ENCODE assay signal across 16 cellular contexts in genomic region chr17:8806206-8807069, GRCh38. TPM values are rescaled to one million over a fixed set of nuclear protein-coding genes. Genes with fewer than 3 reads are reported as not detected.
DNase-seq lines count a peak whose midpoint lies in the region; ATAC-seq, FAIRE-seq and TF ChIP-seq lines count a peak whose summit lies in the region.
"Had no signal": no experiment of that assay in that cellular context is flagged by ENCODE, and none has a peak within 500 bp of the region (broad histone marks: within the 10 kb centered on the region; RNA-seq: fewer than 3 reads in every experiment).

No MANE protein-coding gene starts in this region.

- H3K27me3 ChIP-seq in pancreas: no peaks in the 10 kb centered on the region

- H3K4me3 ChIP-seq in mucosa of descending colon (no peak overlapping the region), pancreas (no peak overlapping the region)

- H3K4me3 Mint-ChIP-seq in WTC11: no peak overlapping the region
- H3K4me3 Mint-ChIP-seq: brain had no signal

- no peak for TF ChIP-seq CTCF in WTC11 (IDR thresholded peaks at IDR 0.05)
- TF ChIP-seq CTCF in mucosa of descending colon (IDR thresholded peaks at IDR 0.05): no peak
- TF ChIP-seq CTCF in pancreas (IDR thresholded peaks at IDR 0.05): no peak

- H3K27ac ChIP-seq in pancreas: peak overlapping the region in 1 of 4 donors; percentile 0

- CTCF ChIA-PET in WTC11 (lab: Charles Lee): interaction anchor here (0.8 to 8.9 kb wide), 8 partner anchors 15 to 713 kb away, joined by 3 to 132 read pairs (median 4); no protein-coding TSS in a partner anchor

- no peaks in the 10 kb centered on the region for H3K4me1 ChIP-seq in mucosa of descending colon (ENCODE audit: low read depth)
- no peaks in the 10 kb centered on the region for H3K4me1 ChIP-seq in pancreas

- H3K36me3 ChIP-seq in mucosa of descending colon (ENCODE audit: low read depth): no peaks in the 10 kb centered on the region
- no peaks in the 10 kb centered on the region for H3K36me3 ChIP-seq in pancreas

- no peak for FAIRE-seq in pancreas (lab: Jason Lieb, UNC)

- peaks cover 3% of the 10 kb centered on the region for H3K9me3 ChIP-seq in mucosa of descending colon
- no peaks in the 10 kb centered on the region for H3K9me3 ChIP-seq in pancreas

- intact Hi-C loops in mucosa of descending colon (cut with DNase I, micrococcal nuclease): no loop called here
- intact Hi-C loops in pancreas (cut with DNase I): loop anchor here in 1 of 3 donors (10.0 kb wide), 1 partner anchor 88 kb away; no protein-coding TSS in a partner anchor

- 86 to 95% methylated on average over 3 of the region's 3 CpGs for WGBS in pancreas, 2 donors

- POLR2A ChIA-PET in WTC11 (lab: Charles Lee): no interaction called here

- no peak for DNase-seq in WTC11 (ENCODE audit: low spot score)
- DNase-seq in mucosa of descending colon: peak in 1 of 3 donors; percentile 30
- DNase-seq in NCI-H526 treated with DMSO at 0.1 percent for 48 hours (lab: John Stamatoyannopoulos, UW): no peak
- DNase-seq in pancreas: no peak
- DNase-seq: activated effector memory CD4-positive, alpha-beta T cell treated with Interleukin-2 at 50 U/mL for 16 hours; NCI-H1436 treated with DMSO at 0.1 percent for 48 hours; stimulated activated CD4-positive, alpha-beta T cell treated with anti-CD3 and anti-CD28 coated beads, Interleukin-4, amount 100 ng/mL, for 4 hours; stimulated activated naive CD4-positive, alpha-beta T cell treated with Interleukin-2 at 50 U/mL for 16 hours had no signal

- ATAC-seq in GM18502 (IDR thresholded peaks at IDR 0.05; ENCODE audit: poor library complexity, unreplicated experiment): peak; percentile 22
- peak; percentile 22 for ATAC-seq in HG02642 (IDR thresholded peaks at IDR 0.05; ENCODE audit: poor library complexity, unreplicated experiment)
- no peak for ATAC-seq in WTC11
- peak; percentile 62 for ATAC-seq in mucosa of descending colon
- no peak for ATAC-seq in HG02870 (IDR thresholded peaks at IDR 0.05; ENCODE audit: unreplicated experiment)
- no peak for ATAC-seq in GM18907 (IDR thresholded peaks at IDR 0.05; ENCODE audit: unreplicated experiment)
- ATAC-seq in pancreas: no peak

- H3K4me1 Mint-ChIP-seq in WTC11: peaks cover 13% of the 10 kb centered on the region
- H3K4me1 Mint-ChIP-seq: brain had no signal

- H3K27me3 Mint-ChIP-seq in WTC11 (ENCODE audit: low read depth): no peaks in the 10 kb centered on the region; the same call in 1 of the 2 replicates

- H3K36me3 Mint-ChIP-seq in WTC11: no peaks in the 10 kb centered on the region
- H3K36me3 Mint-ChIP-seq: brain had no signal

- H3K27ac Mint-ChIP-seq in WTC11: 0 out of 2 replicates have a peak overlapping the region, but pooled peaks have one; percentile 0
- H3K27ac Mint-ChIP-seq: brain had no signal

- peaks cover 4% of the 10 kb centered on the region; the same call in 1 of the 2 replicates for H3K9me3 Mint-ChIP-seq in WTC11

TF ChIP-seq in WTC11, 78 proteins besides CTCF, POLR2A, EP300 and RAD21:
- TF ChIP-seq JUN (CRISPR knock-in tag; IDR thresholded peaks at IDR 0.05) (no peak), ZNF532 (CRISPR knock-in tag; IDR thresholded peaks at IDR 0.05; ENCODE audit: borderline replicate concordance) (no peak), MYBL2 (CRISPR knock-in tag; IDR thresholded peaks at IDR 0.05) (no peak), NR2C2 (CRISPR knock-in tag; IDR thresholded peaks at IDR 0.05) (no peak), MAX (CRISPR knock-in tag; IDR thresholded peaks at IDR 0.05) (no peak), GABPB1 (CRISPR knock-in tag; IDR thresholded peaks at IDR 0.05) (no peak), ZNF423 (CRISPR knock-in tag; IDR thresholded peaks at IDR 0.05) (no peak), ATF6 (CRISPR knock-in tag; IDR thresholded peaks at IDR 0.05) (no peak), ETV6 (CRISPR knock-in tag; IDR thresholded peaks at IDR 0.05) (no peak)
- TF ChIP-seq, protein P1, sequence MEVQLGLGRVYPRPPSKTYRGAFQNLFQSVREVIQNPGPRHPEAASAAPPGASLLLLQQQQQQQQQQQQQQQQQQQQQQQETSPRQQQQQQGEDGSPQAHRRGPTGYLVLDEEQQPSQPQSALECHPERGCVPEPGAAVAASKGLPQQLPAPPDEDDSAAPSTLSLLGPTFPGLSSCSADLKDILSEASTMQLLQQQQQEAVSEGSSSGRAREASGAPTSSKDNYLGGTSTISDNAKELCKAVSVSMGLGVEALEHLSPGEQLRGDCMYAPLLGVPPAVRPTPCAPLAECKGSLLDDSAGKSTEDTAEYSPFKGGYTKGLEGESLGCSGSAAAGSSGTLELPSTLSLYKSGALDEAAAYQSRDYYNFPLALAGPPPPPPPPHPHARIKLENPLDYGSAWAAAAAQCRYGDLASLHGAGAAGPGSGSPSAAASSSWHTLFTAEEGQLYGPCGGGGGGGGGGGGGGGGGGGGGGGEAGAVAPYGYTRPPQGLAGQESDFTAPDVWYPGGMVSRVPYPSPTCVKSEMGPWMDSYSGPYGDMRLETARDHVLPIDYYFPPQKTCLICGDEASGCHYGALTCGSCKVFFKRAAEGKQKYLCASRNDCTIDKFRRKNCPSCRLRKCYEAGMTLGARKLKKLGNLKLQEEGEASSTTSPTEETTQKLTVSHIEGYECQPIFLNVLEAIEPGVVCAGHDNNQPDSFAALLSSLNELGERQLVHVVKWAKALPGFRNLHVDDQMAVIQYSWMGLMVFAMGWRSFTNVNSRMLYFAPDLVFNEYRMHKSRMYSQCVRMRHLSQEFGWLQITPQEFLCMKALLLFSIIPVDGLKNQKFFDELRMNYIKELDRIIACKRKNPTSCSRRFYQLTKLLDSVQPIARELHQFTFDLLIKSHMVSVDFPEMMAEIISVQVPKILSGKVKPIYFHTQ (CRISPR knock-in tag; IDR thresholded peaks at IDR 0.05): no peak
- TF ChIP-seq, protein P2, sequence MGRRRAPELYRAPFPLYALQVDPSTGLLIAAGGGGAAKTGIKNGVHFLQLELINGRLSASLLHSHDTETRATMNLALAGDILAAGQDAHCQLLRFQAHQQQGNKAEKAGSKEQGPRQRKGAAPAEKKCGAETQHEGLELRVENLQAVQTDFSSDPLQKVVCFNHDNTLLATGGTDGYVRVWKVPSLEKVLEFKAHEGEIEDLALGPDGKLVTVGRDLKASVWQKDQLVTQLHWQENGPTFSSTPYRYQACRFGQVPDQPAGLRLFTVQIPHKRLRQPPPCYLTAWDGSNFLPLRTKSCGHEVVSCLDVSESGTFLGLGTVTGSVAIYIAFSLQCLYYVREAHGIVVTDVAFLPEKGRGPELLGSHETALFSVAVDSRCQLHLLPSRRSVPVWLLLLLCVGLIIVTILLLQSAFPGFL (CRISPR knock-in tag; IDR thresholded peaks at IDR 0.05; ENCODE audit: borderline replicate concordance): no peak

RNA-seq across cellular contexts. Expression of gene MFSD6L, which starts 7.3 kb away (rescaled TPM):
- total RNA-seq in WTC11 (2021) (4.0 to 5.2 TPM (median 4.5 TPM) in 3 replicates), mucosa of descending colon (1 to 10 TPM; 2.0 to 6.1 (median 5.6) TPM), pancreas (1 to 10 TPM; 3.9 to 7.7 (median 4.8) TPM)
- polyA plus RNA-seq in pancreas: 1 to 10 TPM; 3.3 to 3.4 TPM
- total RNA-seq: NCI-H460, pulmonary artery endothelial cell had no signal

RNA-seq across cellular contexts. Expression of gene SPDYE4, which starts 48.1 kb away (rescaled TPM):
- total RNA-seq in WTC11 (2021) (not detected in 3 replicates), mucosa of descending colon (not detected), pancreas (under 1 TPM in 1 of 6 donors, not detected in 5; 0.28 TPM)
- not detected for polyA plus RNA-seq in pancreas
- total RNA-seq: kidney epithelial cell, NCI-H460, pulmonary artery endothelial cell had no signal

Comparison
In these comparisons a context has a peak if more than half of its experiments do, and no peak if none do; other contexts are left out.
1. ATAC-seq: peak in GM18502 (single experiment), HG02642 (single experiment) and mucosa of descending colon (single experiment); none in WTC11 (single experiment), HG02870 (single experiment), GM18907 (single experiment) and pancreas (0 of 4).